Comparison of ENCODE assay signal across 8 cellular contexts in genomic region chr14:75430106-75430505, GRCh38. TPM values are rescaled to one million over a fixed set of nuclear protein-coding genes. Genes with fewer than 3 reads are reported as not detected.
DNase-seq lines count a peak whose midpoint lies in the region; ATAC-seq, FAIRE-seq and TF ChIP-seq lines count a peak whose summit lies in the region.

No MANE protein-coding gene starts in this region.

- POLR2A ChIA-PET in HepG2 (lab: Yijun Ruan, JAX) = no interaction called here
- POLR2A ChIA-PET in activated CD4-positive, alpha-beta T cell treated with anti-CD3 and anti-CD28 coated beads, Interleukin-2, amount 10 ng/mL, durations not matched to agents 7 days and 5 days (lab: Charles Lee) = interaction anchor here (0.5 kb wide), 1 partner anchor 666 kb away, joined by 3 read pairs; no protein-coding TSS in a partner anchor

- TF ChIP-seq RAD21 in HepG2 (CRISPR knock-in tag; IDR thresholded peaks at IDR 0.05) = no peak

- H3K27me3 ChIP-seq in HepG2 (ENCODE audit: control insufficient read depth in 1 of 2, insufficient read depth in 2 of 2, low read length in 2 of 2) (peaks cover 0 to 5% of the 10 kb centered on the region in 2 experiments; a peak in 2 of 5 replicates), spleen (replicated peaks in 1 of 7) (peaks cover 0 to 14% (median 0%) of the 10 kb centered on the region in 7 donors)

- CTCF ChIA-PET in HepG2 (lab: Yijun Ruan, JAX; ENCODE audit: low intra/inter-chr PET ratio, low total read pairs) = no interaction called here
- CTCF ChIA-PET in activated CD4-positive, alpha-beta T cell treated with anti-CD3 and anti-CD28 coated beads, Interleukin-2, amount 10 ng/mL, durations not matched to agents 7 days and 5 days (lab: Charles Lee) = interaction anchor here (0.8 kb wide), 1 partner anchor 10 kb away, joined by 3 read pairs; no protein-coding TSS in a partner anchor

- peak overlapping the region; percentile 26; the same call in 1 of the 2 replicates for H3K9ac ChIP-seq in HepG2 (ENCODE audit: insufficient read depth, low read depth, low read length)

- DNase-seq in HCEC 1CT (peak; percentile 7), caudate nucleus (lab: John Stamatoyannopoulos, UW) (peak in 15 of 61 donors; percentile 10 to 54 (median 38)), HepG2 (ENCODE audit: low spot score) (no peak), spleen (no peak), NCI-H748 (lab: John Stamatoyannopoulos, UW; ENCODE audit: unreplicated experiment) (no peak), GM13977 (ENCODE audit: low spot score) (no peak)
- DNase-seq in activated CD4-positive, alpha-beta T cell treated with anti-CD3 and anti-CD28 coated beads, Interleukin-2, amount 10 ng/mL, durations not matched to agents 7 days and 5 days = no peak

- intact Hi-C loops in HepG2 (cut with micrococcal nuclease; ENCODE audit: unreplicated experiment) = no loop called here
- intact Hi-C loops in spleen (cut with DNase I; ENCODE audit: low total_unique reads) = no loop called here

- H3K4me2 ChIP-seq in HepG2 (ENCODE audit: low read depth, low read length) = peak overlapping the region; percentile 76

- H3K36me3 ChIP-seq in HepG2 (replicated peaks in 1 of 2; ENCODE audit: control insufficient read depth in 1 of 2, insufficient read depth in 2 of 2, low read length in 2 of 2) (peaks cover 0 to 26% of the 10 kb centered on the region in 2 experiments; a peak in 2 of 5 replicates), spleen (peaks cover 0 to 42% (median 12%) of the 10 kb centered on the region in 6 donors)

- no TSS peak for BruUV-seq in HepG2 (replicated peaks; lab: Mats Ljungman, UMichigan)

- H3K4me1 Mint-ChIP-seq in activated CD4-positive, alpha-beta T cell treated with anti-CD3 and anti-CD28 coated beads, Interleukin-2, amount 10 ng/mL, durations not matched to agents 7 days and 5 days = peaks cover 13% of the 10 kb centered on the region

- H3K9me3 ChIP-seq in HepG2 (ENCODE audit: low read length) = no peaks in the 10 kb centered on the region
- no peaks in the 10 kb centered on the region for H3K9me3 ChIP-seq in spleen

- H3K4me3 ChIP-seq in HepG2 (replicated peaks in 1 of 3; ENCODE audit: insufficient read depth in 1 of 3, low read depth in 2 of 3, low read length in 3 of 3) (peak overlapping the region in 1 of 3 experiments; percentile 45; a peak in 2 of 6 replicates), spleen (peak overlapping the region; percentile 2 to 87 (median 58))

- H3K27me3 Mint-ChIP-seq in activated CD4-positive, alpha-beta T cell treated with anti-CD3 and anti-CD28 coated beads, Interleukin-2, amount 10 ng/mL, durations not matched to agents 7 days and 5 days = peaks cover 22% of the 10 kb centered on the region

- no peak for TF ChIP-seq POLR2A in HepG2 (IDR thresholded peaks at IDR 0.05; ENCODE audit: insufficient read depth in 1 of 2, low read depth in 2 of 2, low read length in 2 of 2)
- TF ChIP-seq POLR2A in spleen (IDR thresholded peaks at IDR 0.05) = no peak

- no peak overlapping the region for H3K27ac Mint-ChIP-seq in activated CD4-positive, alpha-beta T cell treated with anti-CD3 and anti-CD28 coated beads, Interleukin-2, amount 10 ng/mL, durations not matched to agents 7 days and 5 days

- H4K20me1 ChIP-seq in HepG2 (ENCODE audit: insufficient read depth, low read length) = peaks cover 14% of the 10 kb centered on the region; the same call in 1 of the 2 replicates

- TF ChIP-seq CTCF in HepG2 (CRISPR knock-in tag; IDR thresholded peaks at IDR 0.05) (no peak), spleen (IDR thresholded peaks at IDR 0.05 in 8 of 11, conservative IDR thresholded peaks at IDR 0.05 in 3 of 11) (no peak), GM13977 (IDR thresholded peaks at IDR 0.05; ENCODE audit: extremely low read depth, insufficient read depth, missing control alignments) (no peak)

- H3K4me3 Mint-ChIP-seq in activated CD4-positive, alpha-beta T cell treated with anti-CD3 and anti-CD28 coated beads, Interleukin-2, amount 10 ng/mL, durations not matched to agents 7 days and 5 days = no peak overlapping the region

- in situ Hi-C loops in HepG2 (cut with HindIII; ENCODE audit: extremely low pct_ligation_motif_present, low pct_unique_long_range_greater_than_20kb) = no loop called here
- in situ Hi-C loops in GM13977 (cut with MboI; ENCODE audit: low pct_unique_long_range_greater_than_20kb, low sequenced_read_pairs, unreplicated experiment) = no loop called here

- 43% methylated on average over 6 of the region's 7 CpGs for WGBS in HepG2 (ENCODE audit: low lambda C conversion rate)
- 42 to 60% (median 51%) methylated on average over 7 of the region's 7 CpGs for WGBS in spleen, 5 donors

- H2AFZ ChIP-seq in HepG2 (ENCODE audit: low read length) = no peak overlapping the region

- H3K36me3 Mint-ChIP-seq in activated CD4-positive, alpha-beta T cell treated with anti-CD3 and anti-CD28 coated beads, Interleukin-2, amount 10 ng/mL, durations not matched to agents 7 days and 5 days (ENCODE audit: low read depth) = peaks cover 3% of the 10 kb centered on the region

- TF ChIP-seq EP300 in HepG2 (IDR thresholded peaks at IDR 0.05; ENCODE audit: low read depth in 2 of 2, low read length in 2 of 2) = no peak
- TF ChIP-seq EP300 in HepG2 (CRISPR knock-in tag; IDR thresholded peaks at IDR 0.05; ENCODE audit: borderline replicate concordance) = no peak

- H3K9me3 Mint-ChIP-seq in activated CD4-positive, alpha-beta T cell treated with anti-CD3 and anti-CD28 coated beads, Interleukin-2, amount 10 ng/mL, durations not matched to agents 7 days and 5 days = no peaks in the 10 kb centered on the region

- H3K79me2 ChIP-seq in HepG2 (ENCODE audit: insufficient read depth, low read length) = peaks cover 4% of the 10 kb centered on the region

- H3K27ac ChIP-seq in caudate nucleus (ENCODE audit: low read depth, low read length) = peak overlapping the region; percentile 76
- H3K27ac ChIP-seq in HepG2 (ENCODE audit: extremely low read length, insufficient read depth, low read length) = no peak overlapping the region
- peak overlapping the region in 6 of 8 donors; percentile 79 to 94 (median 91) for H3K27ac ChIP-seq in spleen

- ATAC-seq in HepG2 = 0 out of 3 replicates have a peak, but pooled peaks have one; percentile 5
- ATAC-seq in HG02571 (IDR thresholded peaks at IDR 0.05; ENCODE audit: unreplicated experiment) = no peak

- FAIRE-seq in HepG2 (lab: Jason Lieb, UNC) = peak; percentile 12

- H3K4me1 ChIP-seq in HepG2 (ENCODE audit: insufficient read depth, low read length) = peaks cover 41% of the 10 kb centered on the region
- peaks cover 14 to 88% (median 63%) of the 10 kb centered on the region in 6 donors for H3K4me1 ChIP-seq in spleen

TF ChIP-seq in HepG2, 621 proteins besides CTCF, POLR2A, EP300 and RAD21:
- 0 out of 2 replicates have a peak, but pooled peaks have one; percentile 32 for TF ChIP-seq ZBTB26 (CRISPR knock-in tag; IDR thresholded peaks at IDR 0.05; ENCODE audit: borderline replicate concordance)
- TF ChIP-seq ZFX (CRISPR knock-in tag; IDR thresholded peaks at IDR 0.05; ENCODE audit: low read depth) = peak; percentile 24; the same call in 1 of the 2 replicates
- no peak for TF ChIP-seq ZNF3 (CRISPR knock-in tag; IDR thresholded peaks at IDR 0.05)
- TF ChIP-seq ZNF713 (CRISPR knock-in tag; IDR thresholded peaks at IDR 0.05) = no peak
- TF ChIP-seq CEBPG (CRISPR knock-in tag; IDR thresholded peaks at IDR 0.05) = peak; percentile 14; the same call in 1 of the 2 replicates
- no peak for TF ChIP-seq ZNF614 (CRISPR knock-in tag; IDR thresholded peaks at IDR 0.05; ENCODE audit: borderline replicate concordance)
- peak; percentile 48; the same call in 1 of the 2 replicates for TF ChIP-seq CEBPB (IDR thresholded peaks at IDR 0.05; ENCODE audit: borderline replicate concordance, low read depth, low read length)

RNA-seq across cellular contexts. Expression of gene JDP2, which starts 2.3 kb away (rescaled TPM):
- total RNA-seq in HepG2 (2016; rRNA removed; fragmentation: Illumina TruSeq; extraction: Trizol) = 7.7 and 8.9 TPM in 2 replicates
- 10.3 and 11.0 TPM in 2 replicates for total RNA-seq in HepG2 (2016; cell fraction: cytosol; rRNA removed; fragmentation: Illumina TruSeq; extraction: Trizol; ENCODE audit: low read depth)
- total RNA-seq in HepG2 (2016; cell fraction: insoluble cytoplasmic fraction; rRNA removed; fragmentation: Illumina TruSeq; extraction: Trizol) = 6.0 and 9.8 TPM in 2 replicates
- 19.5 and 19.7 TPM in 2 replicates for total RNA-seq in HepG2 (2016; cell fraction: membrane; rRNA removed; fragmentation: Illumina TruSeq; extraction: Trizol)
- 3.2 and 3.9 TPM in 2 replicates for total RNA-seq in HepG2 (2016; cell fraction: nucleus; rRNA removed; fragmentation: Illumina TruSeq; extraction: Trizol)
- 8.0 and 9.0 TPM in 2 replicates for polyA plus RNA-seq in HepG2 (2011; rRNA removed)
- polyA plus RNA-seq in HepG2 (2011; cell fraction: cytosol; rRNA removed) = 8.4 and 10.0 TPM in 2 replicates
- 10.7 and 11.2 TPM in 2 replicates for polyA plus RNA-seq in HepG2 (2011; cell fraction: nucleus; rRNA removed)
- 6.3 and 12.0 TPM in 2 replicates for polyA plus RNA-seq in HepG2 (2012)
- polyA plus RNA-seq in HepG2 (2016; cell fraction: cytosol; fragmentation: Illumina TruSeq; extraction: Trizol; ENCODE audit: low read depth) = 11.6 and 14.1 TPM in 2 replicates
- polyA plus RNA-seq in HepG2 (2016; cell fraction: insoluble cytoplasmic fraction; fragmentation: Illumina TruSeq; extraction: Trizol; ENCODE audit: low read depth) = 8.9 and 10.0 TPM in 2 replicates
- polyA plus RNA-seq in HepG2 (2016; cell fraction: membrane; fragmentation: Illumina TruSeq; extraction: Trizol; ENCODE audit: low read depth) = 19.2 and 20.7 TPM in 2 replicates
- polyA plus RNA-seq in HepG2 (2016; cell fraction: nucleus; fragmentation: Illumina TruSeq; extraction: Trizol; ENCODE audit: insufficient read depth, low read depth) = 8.8 and 10.0 TPM in 2 replicates
- polyA minus RNA-seq in HepG2 (2011; rRNA and poly(A)+ RNA removed; ENCODE audit: low replicate concordance) = 4.9 and 11.8 TPM in 2 replicates
- polyA minus RNA-seq in HepG2 (2011; cell fraction: cytosol; rRNA and poly(A)+ RNA removed) = 5.5 and 5.9 TPM in 2 replicates
- 10.7 and 11.3 TPM in 2 replicates for polyA minus RNA-seq in HepG2 (2011; cell fraction: nucleus; rRNA and poly(A)+ RNA removed)
- total RNA-seq in spleen = 100 to 1,000 TPM in 4 of 7 donors, 10 to 100 TPM in 3; 52.6 to 144 (median 123) TPM
- polyA plus RNA-seq in spleen = 10 to 100 TPM; 18.2 to 89.1 (median 32.2) TPM
- 1 to 10 TPM in 1 of 2 experiments, under 1 TPM in 1; 0.99 to 1.6 TPM for total RNA-seq in activated CD4-positive, alpha-beta T cell treated with anti-CD3 and anti-CD28 coated beads, Interleukin-2, amount 10 ng/mL, durations not matched to agents 7 days and 5 days
